Comparison of ENCODE assay signal across 9 cellular contexts in the genomic region with DNA sequence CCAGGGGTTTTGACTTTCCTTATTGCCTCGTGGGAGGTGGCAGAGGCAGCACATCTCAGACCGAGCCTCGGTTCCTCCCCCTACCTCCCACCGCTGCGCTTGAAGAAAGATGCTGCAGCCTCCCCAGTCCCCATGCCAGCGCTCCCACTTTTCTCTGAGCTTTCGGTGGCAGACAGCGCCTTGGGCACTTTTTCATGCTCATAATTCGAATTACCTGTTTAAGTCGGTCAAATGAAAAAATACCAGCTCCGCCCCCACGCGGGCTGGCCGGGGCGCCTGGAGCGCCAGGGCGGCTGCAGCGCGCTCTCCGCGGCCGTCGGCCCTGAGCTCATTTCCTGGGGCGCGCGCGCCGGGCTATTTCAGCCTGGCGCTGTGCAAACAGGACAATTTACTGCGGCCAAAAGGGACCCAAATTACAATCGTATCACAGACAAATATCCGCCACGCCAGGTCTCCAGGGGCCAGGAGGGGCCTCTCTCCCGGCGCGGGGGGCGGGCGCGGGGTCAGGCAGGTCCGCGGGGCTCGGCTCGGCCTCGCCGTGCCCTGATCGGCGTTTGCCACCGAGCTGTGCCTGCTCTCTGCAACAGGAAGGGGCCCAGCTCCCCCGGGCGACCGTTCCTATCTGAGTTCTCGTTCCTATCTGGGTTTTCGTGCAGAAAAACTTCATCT. TPM values are rescaled to one million over a fixed set of nuclear protein-coding genes. Genes with fewer than 3 reads are reported as not detected.
DNase-seq lines count a peak whose midpoint lies in the region; ATAC-seq and TF ChIP-seq lines count a peak whose summit lies in the region.
"Had no signal": no experiment of that assay in that cellular context is flagged by ENCODE, and none has a peak within 500 bp of the region (broad histone marks: within the 10 kb centered on the region; RNA-seq: fewer than 3 reads in every experiment).

No MANE protein-coding gene starts in this region.

- H3K27me3 ChIP-seq in BE2C, result no peaks in the 10 kb centered on the region; the same call in 1 of the 2 replicates
- H3K27me3 ChIP-seq in ovary, result no peaks in the 10 kb centered on the region

- H3K79me2 ChIP-seq in OCI-LY7 (ENCODE audit: insufficient read depth, low read depth, low read length), result no peaks in the 10 kb centered on the region

- H3K9me3 ChIP-seq in BE2C (no peaks in the 10 kb centered on the region), ovary (no peaks in the 10 kb centered on the region), OCI-LY7 (ENCODE audit: low read length) (no peaks in the 10 kb centered on the region)

- H4K20me1 ChIP-seq in OCI-LY7 (ENCODE audit: insufficient read depth, low read length), result no peaks in the 10 kb centered on the region

- no peak overlapping the region for H2AFZ ChIP-seq in OCI-LY7 (ENCODE audit: low read length)

- H3K4me2 ChIP-seq in OCI-LY7 (ENCODE audit: low read length), result no peak overlapping the region; the same call in 1 of the 2 replicates

- intact Hi-C loops in ovary (cut with DNase I), result loop anchor here in 2 of 4 donors (5.0 kb wide), 2 partner anchors 39 to 44 kb away; a partner anchor contains a TSS
- intact Hi-C loops in OCI-LY7 (cut with micrococcal nuclease; ENCODE audit: unreplicated experiment), result no loop called here

- H3K4me3 ChIP-seq in BE2C (ENCODE audit: low read depth, low read length) (peak overlapping the region; percentile 66), ovary (peak overlapping the region; percentile 29), OCI-LY7 (ENCODE audit: low read depth, low read length, poor library complexity, severe bottlenecking) (no peak overlapping the region)
- H3K4me3 ChIP-seq: lung had no signal

- TF ChIP-seq EP300 in ovary (IDR thresholded peaks at IDR 0.05), result no peak

- no TSS peak for BruUV-seq in OCI-LY7 (replicated peaks; lab: Mats Ljungman, UMichigan)

- CTCF ChIA-PET in HEK293T (lab: Yijun Ruan, JAX), result interaction anchor here (0.6 to 1.2 kb wide), 5 partner anchors 11 to 28 kb away, joined by 3 to 5 read pairs (median 3); no protein-coding TSS in a partner anchor
- CTCF ChIA-PET in OCI-LY7 (lab: Charles Lee; ENCODE audit: unreplicated experiment), result no interaction called here

- H3K27ac ChIP-seq in ovary, result no peak overlapping the region
- H3K27ac ChIP-seq in OCI-LY7 (ENCODE audit: low read depth, low read length, poor library complexity, severe bottlenecking), result no peak overlapping the region

- POLR2A ChIA-PET in HEK293T (lab: Yijun Ruan, JAX), result interaction anchor here (0.6 to 1.7 kb wide), 6 partner anchors 8 to 65 kb away, joined by 3 to 5 read pairs (median 4); a partner anchor contains a TSS
- POLR2A ChIA-PET in OCI-LY7 (lab: Charles Lee), result no interaction called here

- H3K36me3 ChIP-seq in BE2C (no peaks in the 10 kb centered on the region; the same call in 1 of the 2 replicates), ovary (no peaks in the 10 kb centered on the region), OCI-LY7 (ENCODE audit: insufficient read depth, low read length) (no peaks in the 10 kb centered on the region)

- no peak for ATAC-seq in omental fat pad (ENCODE audit: low FRiP score)

- WGBS in ovary, 3 donors, result 0 to 1% (median 1%) methylated on average over 51 to 53 of the region's 53 CpGs

- no peaks in the 10 kb centered on the region for H3K4me1 ChIP-seq in BE2C
- peaks cover 2% of the 10 kb centered on the region for H3K4me1 ChIP-seq in ovary (ENCODE audit: insufficient read depth)
- no peaks in the 10 kb centered on the region for H3K4me1 ChIP-seq in OCI-LY7 (ENCODE audit: insufficient read depth, low read length, poor library complexity, severe bottlenecking)

- DNase-seq in BE2C (peak; percentile 48), HEK293T (ENCODE audit: extremely low spot score) (peak; percentile 49), glomerular visceral epithelial cell (ENCODE audit: extremely low spot score) (peak; percentile 45), ovary (no peak), OCI-LY7 (ENCODE audit: low spot score) (no peak), omental fat pad (ENCODE audit: low spot score) (no peak)
- peak; percentile 19 for DNase-seq in activated T-cell treated with anti-CD3 and anti-CD28 coated beads, Interleukin-2, amount 50 U/mL, for 1 hour
- DNase-seq in NK-92 treated with Interleukin-12 subunit alpha and Interleukin-12 subunit beta, amount 100 ng/mL, for 24 hours (lab: John Stamatoyannopoulos, UW), result no peak

- TF ChIP-seq CTCF in BE2C (IDR thresholded peaks at IDR 0.05; ENCODE audit: low read depth, low read length), result 0 out of 2 replicates have a peak, but pooled peaks have one; percentile 1
- no peak for TF ChIP-seq CTCF in ovary (IDR thresholded peaks at IDR 0.05)
- TF ChIP-seq CTCF in OCI-LY7 (conservative IDR thresholded peaks at IDR 0.05; ENCODE audit: low read length), result no peak
- TF ChIP-seq CTCF in omental fat pad (IDR thresholded peaks at IDR 0.05), result no peak

- H3K9me2 ChIP-seq in OCI-LY7 (ENCODE audit: insufficient read depth, low read length), result no peaks in the 10 kb centered on the region

- TF ChIP-seq POLR2A in ovary (IDR thresholded peaks at IDR 0.05), result no peak

TF ChIP-seq in HEK293T, 16 proteins besides CTCF, POLR2A, EP300 and RAD21:
- TF ChIP-seq ELF4 (IDR thresholded peaks at IDR 0.05) (no peak), NFRKB (IDR thresholded peaks at IDR 0.05) (no peak), ARNT (IDR thresholded peaks at IDR 0.05) (no peak), TARDBP (IDR thresholded peaks at IDR 0.05) (no peak), ZNF384 (IDR thresholded peaks at IDR 0.05) (no peak), L3MBTL2 (conservative IDR thresholded peaks at IDR 0.05) (no peak), SP1 (IDR thresholded peaks at IDR 0.05) (no peak), CTBP1 (IDR thresholded peaks at IDR 0.05; ENCODE audit: borderline replicate concordance) (no peak), SUZ12 (IDR thresholded peaks at IDR 0.05) (no peak), BHLHE40 (IDR thresholded peaks at IDR 0.05; ENCODE audit: borderline replicate concordance) (no peak)
- TF ChIP-seq, protein P1, sequence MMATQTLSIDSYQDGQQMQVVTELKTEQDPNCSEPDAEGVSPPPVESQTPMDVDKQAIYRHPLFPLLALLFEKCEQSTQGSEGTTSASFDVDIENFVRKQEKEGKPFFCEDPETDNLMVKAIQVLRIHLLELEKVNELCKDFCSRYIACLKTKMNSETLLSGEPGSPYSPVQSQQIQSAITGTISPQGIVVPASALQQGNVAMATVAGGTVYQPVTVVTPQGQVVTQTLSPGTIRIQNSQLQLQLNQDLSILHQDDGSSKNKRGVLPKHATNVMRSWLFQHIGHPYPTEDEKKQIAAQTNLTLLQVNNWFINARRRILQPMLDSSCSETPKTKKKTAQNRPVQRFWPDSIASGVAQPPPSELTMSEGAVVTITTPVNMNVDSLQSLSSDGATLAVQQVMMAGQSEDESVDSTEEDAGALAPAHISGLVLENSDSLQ (IDR thresholded peaks at IDR 0.05), result no peak

RNA-seq across cellular contexts. Expression of a gene that starts 45.0 kb away (rescaled TPM):
- not detected for polyA plus RNA-seq in BE2C (2012; ENCODE audit: insufficient read depth, insufficient read length, low read depth)
- not detected for total RNA-seq in ovary
- polyA plus RNA-seq in ovary, result under 1 TPM in 1 of 2 donors, not detected in 1; 0.30 TPM
- not detected in 2 replicates for total RNA-seq in OCI-LY7 (2014; rRNA removed; shearing (Covaris generic))
- not detected in 2 replicates for total RNA-seq in OCI-LY7 (2022)
- not detected for total RNA-seq in omental fat pad
- total RNA-seq: lung had no signal

RNA-seq across cellular contexts. Expression of a gene that starts 51.9 kb away (rescaled TPM):
- polyA plus RNA-seq in BE2C (2012; ENCODE audit: insufficient read depth, insufficient read length, low read depth), result not detected
- total RNA-seq in ovary, result 1 to 10 TPM in 4 of 7 donors, under 1 TPM in 2, not detected in 1; 0.22 to 3.8 (median 1.2) TPM
- 1 to 10 TPM in 1 of 2 donors, under 1 TPM in 1; 0.35 to 7.7 TPM for polyA plus RNA-seq in ovary
- not detected in 2 replicates for total RNA-seq in OCI-LY7 (2014; rRNA removed; shearing (Covaris generic))
- not detected in 2 replicates for total RNA-seq in OCI-LY7 (2022)
- 10 to 100 TPM in 2 of 4 donors, 1 to 10 TPM in 2; 5.6 to 56.6 (median 11.1) TPM for total RNA-seq in omental fat pad

Comparison
In these comparisons a context has a peak if more than half of its experiments do, and no peak if none do; other contexts are left out.
1. DNase-seq: peak in BE2C (single experiment), HEK293T (single experiment), activated T-cell treated with anti-CD3 and anti-CD28 coated beads, Interleukin-2, amount 50 U/mL, for 1 hour (single experiment) and glomerular visceral epithelial cell (single experiment); none in ovary (0 of 5), NK-92 treated with Interleukin-12 subunit alpha and Interleukin-12 subunit beta, amount 100 ng/mL, for 24 hours (single experiment), OCI-LY7 (single experiment) and omental fat pad (single experiment).